ENCODE assay signal across 8 cellular contexts in genomic region chr9:34957492-34958410, GRCh38. TPM values are rescaled to one million over a fixed set of nuclear protein-coding genes. Genes with fewer than 3 reads are reported as not detected.
A peak's percentile ranks its signal among the peaks of the same experiment; 100 is the strongest.
DNase-seq lines count a peak whose midpoint lies in the region; ATAC-seq lines count a peak whose summit lies in the region.

Gene PHF24, plus strand, starts transcription at chr9:34958285. Its CDS starts 13,014 bp downstream, at chr9:34971299.

- no peaks in the 10 kb centered on the region for H3K9me3 ChIP-seq in CD4-positive, CD25-positive, alpha-beta regulatory T cell (ENCODE audit: control insufficient read depth in 2 of 2, low read length in 2 of 2)
- H3K9me3 ChIP-seq in iPS DF 6.9 (ENCODE audit: control insufficient read depth, insufficient read depth, low read length), result no peaks in the 10 kb centered on the region

- peaks cover 9% of the 10 kb centered on the region for H3K4me1 ChIP-seq in CD4-positive, CD25-positive, alpha-beta regulatory T cell (ENCODE audit: control insufficient read depth, insufficient read depth, low read length, poor library complexity, severe bottlenecking)
- H3K4me1 ChIP-seq in iPS DF 6.9 (ENCODE audit: control insufficient read depth, insufficient read depth, low read length), result peaks cover 4% of the 10 kb centered on the region; the same call in 1 of the 2 replicates

- H3K27me3 Mint-ChIP-seq in CD4-positive, CD25-positive, alpha-beta regulatory T cell, result peaks cover 87% of the 10 kb centered on the region
- peaks cover 35% of the 10 kb centered on the region for H3K27me3 Mint-ChIP-seq in IgD-negative memory B cell
- peaks cover 25% of the 10 kb centered on the region for H3K27me3 Mint-ChIP-seq in activated naive CD8-positive, alpha-beta T cell

- no peaks in the 10 kb centered on the region for H3K36me3 Mint-ChIP-seq in CD4-positive, CD25-positive, alpha-beta regulatory T cell
- no peaks in the 10 kb centered on the region for H3K36me3 Mint-ChIP-seq in IgD-negative memory B cell
- H3K36me3 Mint-ChIP-seq in activated naive CD8-positive, alpha-beta T cell, result no peaks in the 10 kb centered on the region

- DNase-seq in CD4-positive, CD25-positive, alpha-beta regulatory T cell, result peak in 1 of 3 donors; percentile 4
- DNase-seq in iPS DF 6.9 (ENCODE audit: low read depth, low spot score) (no peak), NCI-H187 treated with DMSO at 0.1 percent for 48 hours (lab: John Stamatoyannopoulos, UW) (no peak)

- peak; percentile 54 to 59 for ATAC-seq in CD4-positive, CD25-positive, alpha-beta regulatory T cell (ENCODE audit: low read depth in 2 of 2)
- ATAC-seq in GM21447 (IDR thresholded peaks at IDR 0.05; ENCODE audit: unreplicated experiment) (no peak), HG02763 (IDR thresholded peaks at IDR 0.05; ENCODE audit: unreplicated experiment) (no peak)

- H3K9me3 Mint-ChIP-seq in CD4-positive, CD25-positive, alpha-beta regulatory T cell, result peaks cover 0 to 3% (median 0%) of the 10 kb centered on the region in 7 donors
- no peaks in the 10 kb centered on the region for H3K9me3 Mint-ChIP-seq in IgD-negative memory B cell
- no peaks in the 10 kb centered on the region for H3K9me3 Mint-ChIP-seq in activated naive CD8-positive, alpha-beta T cell (ENCODE audit: low read depth)

- no peaks in the 10 kb centered on the region for H3K36me3 ChIP-seq in CD4-positive, CD25-positive, alpha-beta regulatory T cell (ENCODE audit: control insufficient read depth, insufficient read depth, low read length)
- H3K36me3 ChIP-seq in iPS DF 6.9 (ENCODE audit: control insufficient read depth, insufficient read depth, low read length), result no peaks in the 10 kb centered on the region

- H3K27ac Mint-ChIP-seq in CD4-positive, CD25-positive, alpha-beta regulatory T cell, result no peak within 1 kb of the TSS
- H3K27ac Mint-ChIP-seq in IgD-negative memory B cell, result no peak within 1 kb of the TSS
- no peak within 1 kb of the TSS for H3K27ac Mint-ChIP-seq in activated naive CD8-positive, alpha-beta T cell

- H3K4me3 Mint-ChIP-seq in CD4-positive, CD25-positive, alpha-beta regulatory T cell, result peak within 1 kb of the TSS; percentile 26 to 76 (median 60)
- peak within 1 kb of the TSS; percentile 67 to 79 (median 74) for H3K4me3 Mint-ChIP-seq in IgD-negative memory B cell
- H3K4me3 Mint-ChIP-seq in activated naive CD8-positive, alpha-beta T cell, result peak within 1 kb of the TSS; percentile 79

- peaks cover 43% of the 10 kb centered on the region for H3K27me3 ChIP-seq in CD4-positive, CD25-positive, alpha-beta regulatory T cell (ENCODE audit: control insufficient read depth, insufficient read depth, low read length)
- H3K27me3 ChIP-seq in iPS DF 6.9 (ENCODE audit: control insufficient read depth, insufficient read depth, low read length), result peaks cover 8% of the 10 kb centered on the region; the same call in 1 of the 2 replicates

- H3K27ac ChIP-seq in CD4-positive, CD25-positive, alpha-beta regulatory T cell (ENCODE audit: insufficient read depth, low read length, poor library complexity, severe bottlenecking), result no peak within 1 kb of the TSS
- H3K27ac ChIP-seq in iPS DF 6.9 (ENCODE audit: low read length) (no peak within 1 kb of the TSS), skin epidermis (peak within 1 kb of the TSS in 2 of 21 experiments; percentile 37 to 66)

- WGBS in iPS DF 6.9 (ENCODE audit: insufficient coverage, insufficient read length), result no CpG with 5 or more reads among the region's 116 CpGs

- H3K4me1 Mint-ChIP-seq in CD4-positive, CD25-positive, alpha-beta regulatory T cell, result peaks cover 0 to 3% (median 0%) of the 10 kb centered on the region in 4 donors
- peaks cover 0 to 4% (median 0%) of the 10 kb centered on the region in 3 donors for H3K4me1 Mint-ChIP-seq in IgD-negative memory B cell
- H3K4me1 Mint-ChIP-seq in activated naive CD8-positive, alpha-beta T cell (ENCODE audit: low read depth), result peaks cover 24% of the 10 kb centered on the region

- H3K4me3 ChIP-seq in CD4-positive, CD25-positive, alpha-beta regulatory T cell (ENCODE audit: low read depth, low read length), result no peak within 1 kb of the TSS
- H3K4me3 ChIP-seq in iPS DF 6.9 (ENCODE audit: low read length), result peak within 1 kb of the TSS; percentile 84
- peak within 1 kb of the TSS in 6 of 7 experiments; percentile 20 to 56 (median 44) for H3K4me3 ChIP-seq in skin epidermis

RNA-seq across cellular contexts. Expression of gene PHF24, which starts in this region (rescaled TPM):
- not detected for total RNA-seq in CD4-positive, CD25-positive, alpha-beta regulatory T cell
- polyA plus RNA-seq in CD4-positive, CD25-positive, alpha-beta regulatory T cell, result not detected
- 0.06 TPM for polyA plus RNA-seq in IgD-negative memory B cell

Comparison
In these comparisons a context has a peak if more than half of its experiments do, and no peak if none do; other contexts are left out.
1. Peak in ATAC-seq in CD4-positive, CD25-positive, alpha-beta regulatory T cell; RNA of the gene not detected or under 1 TPM.